Comparison of ENCODE assay signal across 8 cellular contexts in genomic region chr2:189579585-189579984, GRCh38. TPM values are rescaled to one million over a fixed set of nuclear protein-coding genes. Genes with fewer than 3 reads are reported as not detected.
DNase-seq lines count a peak whose midpoint lies in the region; ATAC-seq and TF ChIP-seq lines count a peak whose summit lies in the region.

No MANE protein-coding gene starts in this region.

- no peaks in the 10 kb centered on the region for H3K4me1 Mint-ChIP-seq in MCF 10A (ENCODE audit: insufficient read depth, unreplicated experiment)
- peaks cover 70% of the 10 kb centered on the region for H3K4me1 Mint-ChIP-seq in dendritic cell treated with granulocyte-macrophage colony-stimulating factor and Interleukin-4, amounts not matched to agents 40 ng/mL and 50 ng/mL, for 4 days (ENCODE audit: low read depth)

- TF ChIP-seq CTCF in MCF 10A (IDR thresholded peaks at IDR 0.05; ENCODE audit: unreplicated experiment): no peak
- TF ChIP-seq CTCF in mammary epithelial cell (conservative IDR thresholded peaks at IDR 0.05 in 1 of 2, IDR thresholded peaks at IDR 0.05 in 1 of 2; ENCODE audit: extremely low read depth in 1 of 2, insufficient read depth in 1 of 2, low read depth in 1 of 2, low read length in 2 of 2): no peak

- ATAC-seq in aorta (ENCODE audit: low FRiP score): peak; percentile 57
- ATAC-seq in activated CD4-positive, CD25-positive, alpha-beta regulatory T cell treated with anti-CD3 and anti-CD28 coated beads, Interleukin-2, amount 50 U/mL, for 24 hours: no peak
- no peak for ATAC-seq in HG02759 (IDR thresholded peaks at IDR 0.05; ENCODE audit: unreplicated experiment)

- BruUV-seq in MCF 10A (replicated peaks; lab: Mats Ljungman, UMichigan) (no TSS peak), mammary epithelial cell (replicated peaks; lab: Mats Ljungman, UMichigan) (no TSS peak)

- H3K27ac Mint-ChIP-seq in MCF 10A (ENCODE audit: low read depth, unreplicated experiment): no peak overlapping the region
- H3K27ac Mint-ChIP-seq in dendritic cell treated with granulocyte-macrophage colony-stimulating factor and Interleukin-4, amounts not matched to agents 40 ng/mL and 50 ng/mL, for 4 days: peak overlapping the region; percentile 76

- H3K27ac ChIP-seq in mammary epithelial cell (ENCODE audit: insufficient read depth, low read depth, low read length) (no peak overlapping the region), aorta (ENCODE audit: low read depth in 1 of 2, low read length in 2 of 2) (no peak overlapping the region)

- H3K4me3 Mint-ChIP-seq in MCF 10A (ENCODE audit: unreplicated experiment): no peak overlapping the region
- H3K4me3 Mint-ChIP-seq in dendritic cell treated with granulocyte-macrophage colony-stimulating factor and Interleukin-4, amounts not matched to agents 40 ng/mL and 50 ng/mL, for 4 days: peak overlapping the region; percentile 92

- CTCF ChIA-PET in MCF 10A (lab: Yijun Ruan, JAX) (interaction anchor here (0.8 kb wide), 1 partner anchor 1041 kb away, joined by 3 read pairs; no protein-coding TSS in a partner anchor), mammary epithelial cell (lab: Charles Lee; ENCODE audit: low non-redundant PET) (no interaction called here)

- H3K9me3 ChIP-seq in mammary epithelial cell (replicated peaks; ENCODE audit: insufficient read depth, low read length): no peaks in the 10 kb centered on the region
- H3K9me3 ChIP-seq in mucosa of stomach (ENCODE audit: control insufficient read depth, low read length): no peaks in the 10 kb centered on the region
- H3K9me3 ChIP-seq in aorta (ENCODE audit: control insufficient read depth, low read length): no peaks in the 10 kb centered on the region

- no peaks in the 10 kb centered on the region for H3K27me3 Mint-ChIP-seq in MCF 10A (ENCODE audit: insufficient read depth, unreplicated experiment)
- H3K27me3 Mint-ChIP-seq in dendritic cell treated with granulocyte-macrophage colony-stimulating factor and Interleukin-4, amounts not matched to agents 40 ng/mL and 50 ng/mL, for 4 days: peaks cover 14% of the 10 kb centered on the region

- H3K9me3 Mint-ChIP-seq in MCF 10A (ENCODE audit: unreplicated experiment): peaks cover 13% of the 10 kb centered on the region
- H3K9me3 Mint-ChIP-seq in dendritic cell treated with granulocyte-macrophage colony-stimulating factor and Interleukin-4, amounts not matched to agents 40 ng/mL and 50 ng/mL, for 4 days: no peaks in the 10 kb centered on the region

- WGBS in mammary epithelial cell (ENCODE audit: low coverage, missing lambda C conversion rate): 83% methylated on average over 8 of the region's 8 CpGs
- WGBS in aorta, 2 donors: 2% methylated on average over 8 of the region's 8 CpGs

- dilution Hi-C loops in mammary epithelial cell (cut with HindIII; ENCODE audit: low sequenced_read_pairs): no loop called here

- H3K4me2 ChIP-seq in mammary epithelial cell (ENCODE audit: insufficient read depth, low read depth, low read length): no peak overlapping the region

- H3K4me1 ChIP-seq in mammary epithelial cell (ENCODE audit: insufficient read depth, low read length) (peaks cover 4% of the 10 kb centered on the region), mucosa of stomach (ENCODE audit: control insufficient read depth, insufficient read depth, low read length) (peaks cover 37% of the 10 kb centered on the region), aorta (ENCODE audit: control insufficient read depth in 1 of 2, insufficient read depth in 2 of 2, low read length in 2 of 2) (peaks cover 0 to 10% of the 10 kb centered on the region in 2 donors)

- H3K27me3 ChIP-seq in mammary epithelial cell (ENCODE audit: insufficient read depth, low read length) (peaks cover 7% of the 10 kb centered on the region), mucosa of stomach (ENCODE audit: control insufficient read depth, insufficient read depth, low read length) (no peaks in the 10 kb centered on the region), aorta (ENCODE audit: control insufficient read depth in 1 of 2, insufficient read depth in 2 of 2, low read length in 1 of 2) (no peaks in the 10 kb centered on the region)

- H3K4me3 ChIP-seq in mammary epithelial cell (replicated peaks in 1 of 3; ENCODE audit: insufficient read depth in 1 of 3, low read depth in 2 of 3, low read length in 3 of 3): no peak overlapping the region
- H3K4me3 ChIP-seq in mucosa of stomach (ENCODE audit: low read length): peak overlapping the region; percentile 75
- peak overlapping the region; percentile 97 to 100 for H3K4me3 ChIP-seq in aorta (ENCODE audit: low read length in 2 of 2)

- DNase-seq in MCF 10A (ENCODE audit: unreplicated experiment): peak; percentile 33
- DNase-seq in mammary epithelial cell: no peak
- no peak for DNase-seq in aorta
- no peak for DNase-seq in NCI-H2107 (lab: John Stamatoyannopoulos, UW)

- in situ Hi-C loops in mammary epithelial cell (cut with MboI; ENCODE audit: low sequenced_read_pairs in 2 of 2): no loop called here

- POLR2A ChIA-PET in MCF 10A (lab: Yijun Ruan, JAX): no interaction called here

- intact Hi-C loops in MCF 10A (cut with micrococcal nuclease): no loop called here
- intact Hi-C loops in mammary epithelial cell (cut with micrococcal nuclease): no loop called here
- intact Hi-C loops in dendritic cell treated with granulocyte-macrophage colony-stimulating factor and Interleukin-4, amounts not matched to agents 40 ng/mL and 50 ng/mL, for 4 days (cut with micrococcal nuclease): loop anchor here (5.0 kb wide), 1 partner anchor 112 kb away; no protein-coding TSS in a partner anchor
- intact Hi-C loops in aorta (cut with DNase I): no loop called here

- H3K9ac ChIP-seq in mammary epithelial cell (ENCODE audit: insufficient read depth, low read length) (no peak overlapping the region), mucosa of stomach (ENCODE audit: low read length) (peak overlapping the region; percentile 88)

- H3K79me2 ChIP-seq in mammary epithelial cell (ENCODE audit: insufficient read depth, low read length): no peaks in the 10 kb centered on the region

- H4K20me1 ChIP-seq in mammary epithelial cell (ENCODE audit: insufficient read depth, low read length): no peaks in the 10 kb centered on the region

- no peak overlapping the region for H2AFZ ChIP-seq in mammary epithelial cell (ENCODE audit: low read depth, low read length)

- H3K36me3 ChIP-seq in mammary epithelial cell (ENCODE audit: insufficient read depth, low read length): no peaks in the 10 kb centered on the region
- H3K36me3 ChIP-seq in mucosa of stomach (ENCODE audit: control insufficient read depth, insufficient read depth, low read length): no peaks in the 10 kb centered on the region
- H3K36me3 ChIP-seq in aorta (ENCODE audit: control insufficient read depth in 1 of 2, insufficient read depth in 2 of 2, low read length in 1 of 2): no peaks in the 10 kb centered on the region

- no peaks in the 10 kb centered on the region for H3K36me3 Mint-ChIP-seq in MCF 10A (ENCODE audit: insufficient read depth, unreplicated experiment)
- peaks cover 39% of the 10 kb centered on the region for H3K36me3 Mint-ChIP-seq in dendritic cell treated with granulocyte-macrophage colony-stimulating factor and Interleukin-4, amounts not matched to agents 40 ng/mL and 50 ng/mL, for 4 days (ENCODE audit: low read depth)

RNA-seq across cellular contexts. Expression of gene SLC40A1, which starts 1.0 kb away (rescaled TPM):
- total RNA-seq in MCF 10A (2022) (0.15 TPM in 1 of 2 replicates, not detected in the other), mammary epithelial cell (1 to 10 TPM in 1 of 2 donors, not detected in 1; 3.2 TPM), aorta (10 to 100 TPM; 48.8 to 95.6 TPM)
- polyA plus RNA-seq in mammary epithelial cell (not detected), aorta (100 to 1,000 TPM; 110 to 170 TPM)
- polyA minus RNA-seq in mammary epithelial cell: not detected

Comparison
In these comparisons a context has a peak if more than half of its experiments do, and no peak if none do; other contexts are left out.
1. H3K4me3 ChIP-seq: peak in mucosa of stomach (single experiment) and aorta (2 of 2); none in mammary epithelial cell (0 of 3).
2. RNA of gene SLC40A1, which starts 1.0 kb away (total RNA-seq): 48.8 to 95.6 TPM in aorta; 3.2 TPM in mammary epithelial cell and 0.15 TPM in MCF 10A; every median in the first group is over 10 times any median in the second.